8 cellular contexts compared by ENCODE assay signal in the genomic region with DNA sequence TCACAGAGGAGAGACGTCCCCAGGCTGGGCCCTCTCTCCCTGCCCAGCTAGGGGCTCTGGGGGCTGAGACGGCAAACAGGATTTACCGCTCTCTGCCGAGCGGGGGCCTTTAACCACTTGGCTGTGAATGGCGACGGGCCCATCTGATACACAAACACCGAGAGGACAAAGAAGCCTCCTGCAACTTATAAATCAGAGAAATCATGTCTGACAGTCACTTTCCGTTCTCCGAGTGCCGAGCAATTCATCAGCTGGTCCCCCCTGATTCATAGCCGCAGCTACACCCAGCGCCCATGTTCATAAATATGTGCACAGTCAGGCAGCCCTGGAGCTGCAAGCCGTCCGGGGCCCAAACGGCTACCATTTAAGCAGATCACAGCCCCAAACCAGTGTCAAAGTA.
A peak's percentile ranks its signal among the peaks of the same experiment; 100 is the strongest.
DNase-seq lines count a peak whose midpoint lies in the region; ATAC-seq and TF ChIP-seq lines count a peak whose summit lies in the region.

No MANE protein-coding gene starts in this region.

- peaks cover 5% of the 10 kb centered on the region for H3K36me3 Mint-ChIP-seq in neural progenitor cell
- H3K36me3 Mint-ChIP-seq in activated T-helper 17 cell treated with anti-CD3 and anti-CD28 coated beads, Interleukin-2, amount 50 U/mL, for 72 hours (ENCODE audit: low read depth) = no peaks in the 10 kb centered on the region

- no peak for TF ChIP-seq CTCF in AG04450 (IDR thresholded peaks at IDR 0.05; ENCODE audit: low read depth, low read length)
- TF ChIP-seq CTCF in coronary artery (IDR thresholded peaks at IDR 0.05) = no peak
- TF ChIP-seq CTCF in neural progenitor cell (IDR thresholded peaks at IDR 0.05) = no peak
- no peak for TF ChIP-seq CTCF in PC-9 (conservative IDR thresholded peaks at IDR 0.05)

- no peaks in the 10 kb centered on the region for H3K36me3 ChIP-seq in neural progenitor cell
- no peaks in the 10 kb centered on the region for H3K36me3 ChIP-seq in PC-9 (ENCODE audit: low read depth)

- H3K4me1 Mint-ChIP-seq in neural progenitor cell = peaks cover 64% of the 10 kb centered on the region
- H3K4me1 Mint-ChIP-seq in activated T-helper 17 cell treated with anti-CD3 and anti-CD28 coated beads, Interleukin-2, amount 50 U/mL, for 72 hours = no peaks in the 10 kb centered on the region

- peaks cover 18% of the 10 kb centered on the region for H3K79me2 ChIP-seq in neural progenitor cell (ENCODE audit: low read depth)
- no peaks in the 10 kb centered on the region for H3K79me2 ChIP-seq in PC-9 (ENCODE audit: low read depth)

- H3K27me3 Mint-ChIP-seq in neural progenitor cell (ENCODE audit: insufficient read depth, low read depth) = peaks cover 10% of the 10 kb centered on the region
- H3K27me3 Mint-ChIP-seq in activated T-helper 17 cell treated with anti-CD3 and anti-CD28 coated beads, Interleukin-2, amount 50 U/mL, for 72 hours = no peaks in the 10 kb centered on the region

- H3K4me1 ChIP-seq in neural progenitor cell (peaks cover 51% of the 10 kb centered on the region), PC-9 (replicated peaks; ENCODE audit: insufficient read depth) (no peaks in the 10 kb centered on the region)

- POLR2A ChIA-PET in AG04450 (lab: Yijun Ruan, JAX) = no interaction called here
- POLR2A ChIA-PET in PC-9 (lab: Charles Lee; ENCODE audit: unreplicated experiment) = no interaction called here

- H3K9me3 ChIP-seq in AG04450 (ENCODE audit: control insufficient read depth, insufficient read depth, low read length) = no peaks in the 10 kb centered on the region
- no peaks in the 10 kb centered on the region for H3K9me3 ChIP-seq in neural progenitor cell (ENCODE audit: low read depth)
- no peaks in the 10 kb centered on the region for H3K9me3 ChIP-seq in PC-9 (ENCODE audit: insufficient read depth, low read depth)

- ATAC-seq in activated T-helper 17 cell treated with anti-CD3 and anti-CD28 coated beads, Interleukin-2, amount 50 U/mL, for 72 hours (replicated peaks) = no peak

- H3K4me3 ChIP-seq in AG04450 (ENCODE audit: low read depth, low read length) (peak overlapping the region; percentile 29; the same call in 1 of the 2 replicates), coronary artery (peak overlapping the region; percentile 61), neural progenitor cell (no peak overlapping the region), PC-9 (no peak overlapping the region)

- H3K27me3 ChIP-seq in AG04450 (ENCODE audit: control insufficient read depth, insufficient read depth, low read length) (peaks cover 2% of the 10 kb centered on the region), neural progenitor cell (no peaks in the 10 kb centered on the region), PC-9 (ENCODE audit: insufficient read depth, low read depth) (peaks cover 99% of the 10 kb centered on the region)

- H3F3A ChIP-seq in neural progenitor cell (ENCODE audit: low read depth) (peaks cover 11% of the 10 kb centered on the region), PC-9 (ENCODE audit: insufficient read depth, low read depth) (no peaks in the 10 kb centered on the region)

- H2AFZ ChIP-seq in neural progenitor cell (replicated peaks) (no peak overlapping the region), PC-9 (no peak overlapping the region)

- peak overlapping the region; percentile 88 for H3K27ac Mint-ChIP-seq in neural progenitor cell
- H3K27ac Mint-ChIP-seq in activated T-helper 17 cell treated with anti-CD3 and anti-CD28 coated beads, Interleukin-2, amount 50 U/mL, for 72 hours = no peak overlapping the region

- no peaks in the 10 kb centered on the region for H3K9me3 Mint-ChIP-seq in neural progenitor cell
- H3K9me3 Mint-ChIP-seq in activated T-helper 17 cell treated with anti-CD3 and anti-CD28 coated beads, Interleukin-2, amount 50 U/mL, for 72 hours = no peaks in the 10 kb centered on the region

- no peak overlapping the region for H3K4me3 Mint-ChIP-seq in neural progenitor cell
- H3K4me3 Mint-ChIP-seq in activated T-helper 17 cell treated with anti-CD3 and anti-CD28 coated beads, Interleukin-2, amount 50 U/mL, for 72 hours = no peak overlapping the region

- H3K27ac ChIP-seq in AG04450 (ENCODE audit: low read depth, low read length) (no peak overlapping the region), coronary artery (peak overlapping the region in 1 of 2 donors; percentile 40), neural progenitor cell (peak overlapping the region; percentile 38), PC-9 (no peak overlapping the region)

- DNase-seq in AG04450 (ENCODE audit: low read depth, low spot score) (no peak), NCI-H82 (lab: John Stamatoyannopoulos, UW) (peak; percentile 69), coronary artery (ENCODE audit: low spot score) (no peak), neural progenitor cell (ENCODE audit: low spot score) (no peak), PC-9 (no peak), NCI-H187 treated with DMSO at 0.1 percent for 48 hours (lab: John Stamatoyannopoulos, UW) (no peak)
- no peak for DNase-seq in activated CD8-positive, alpha-beta memory T cell treated with anti-CD3 and anti-CD28 coated beads for 24 hours

- intact Hi-C loops in PC-9 (cut with micrococcal nuclease; ENCODE audit: unreplicated experiment) = no loop called here

- H4K20me1 ChIP-seq in neural progenitor cell (ENCODE audit: low read depth) (peaks cover 68% of the 10 kb centered on the region), PC-9 (ENCODE audit: insufficient read depth) (no peaks in the 10 kb centered on the region; the same call in 1 of the 2 replicates)

- H3K4me2 ChIP-seq in neural progenitor cell = peak overlapping the region; percentile 4
- no peak overlapping the region for H3K4me2 ChIP-seq in PC-9

- H3K9ac ChIP-seq in neural progenitor cell = no peak overlapping the region

- CTCF ChIA-PET in AG04450 (lab: Charles Lee) = no interaction called here
- CTCF ChIA-PET in PC-9 (lab: Charles Lee) = no interaction called here

- no peaks in the 10 kb centered on the region for H3K9me2 ChIP-seq in PC-9 (ENCODE audit: insufficient read depth)

- no TSS peak for BruUV-seq in PC-9 (replicated peaks; lab: Mats Ljungman, UMichigan)

Comparison
In these comparisons a context has a peak if more than half of its experiments do, and no peak if none do; other contexts are left out.
1. H3K4me3 ChIP-seq: peak in AG04450 (single experiment) and coronary artery (single experiment); none in neural progenitor cell (single experiment) and PC-9 (single experiment).